Comparison of ENCODE assay signal across 8 cellular contexts in genomic region chr6:81451787-81452186, GRCh38.
DNase-seq lines count a peak whose midpoint lies in the region; ATAC-seq and TF ChIP-seq lines count a peak whose summit lies in the region.

No MANE protein-coding gene starts in this region.

- H3K4me2 ChIP-seq in mammary epithelial cell (ENCODE audit: insufficient read depth, low read depth, low read length): no peak overlapping the region

- H3K4me3 ChIP-seq in mammary epithelial cell (replicated peaks in 1 of 3; ENCODE audit: insufficient read depth in 1 of 3, low read depth in 2 of 3, low read length in 3 of 3): no peak overlapping the region

- no TSS peak for BruUV-seq in mammary epithelial cell (replicated peaks; lab: Mats Ljungman, UMichigan)

- in situ Hi-C loops in Caki2 (cut with HindIII; ENCODE audit: low pct_unique_long_range_greater_than_20kb, low sequenced_read_pairs) (no loop called here), mammary epithelial cell (cut with MboI; ENCODE audit: low sequenced_read_pairs in 2 of 2) (no loop called here)

- no peaks in the 10 kb centered on the region for H4K20me1 ChIP-seq in mammary epithelial cell (ENCODE audit: insufficient read depth, low read length)

- H2AFZ ChIP-seq in mammary epithelial cell (ENCODE audit: low read depth, low read length): no peak overlapping the region

- no peak overlapping the region for H3K9ac ChIP-seq in mammary epithelial cell (ENCODE audit: insufficient read depth, low read length)

- peak; percentile 60 for DNase-seq in Caki2 (ENCODE audit: low read depth)
- DNase-seq in LHCN-M2 (ENCODE audit: low read depth): peak; percentile 79
- DNase-seq in mammary epithelial cell: peak; percentile 18
- DNase-seq in stimulated activated naive CD8-positive, alpha-beta T cell treated with anti-CD3 and anti-CD28 coated beads, Interleukin-15, Interleukin-2, amounts not matched to agents 100 U/mL and 50 U/mL, for 24 hours: no peak
- no peak for DNase-seq in DMS 273 treated with DMSO at 0.1 percent for 48 hours (lab: John Stamatoyannopoulos, UW)
- no peak for DNase-seq in activated effector memory CD4-positive, alpha-beta T cell treated with Interleukin-2 at 50 U/mL for 16 hours
- no peak for DNase-seq in NCI-H1105 (lab: John Stamatoyannopoulos, UW)

- H3K79me2 ChIP-seq in mammary epithelial cell (ENCODE audit: insufficient read depth, low read length): no peaks in the 10 kb centered on the region

- no peaks in the 10 kb centered on the region for H3K4me1 ChIP-seq in mammary epithelial cell (ENCODE audit: insufficient read depth, low read length)

- H3K36me3 ChIP-seq in mammary epithelial cell (ENCODE audit: insufficient read depth, low read length): no peaks in the 10 kb centered on the region

- CTCF ChIA-PET in mammary epithelial cell (lab: Charles Lee; ENCODE audit: low non-redundant PET): no interaction called here

- 6% methylated on average over 2 of the region's 2 CpGs for WGBS in mammary epithelial cell (ENCODE audit: low coverage, missing lambda C conversion rate)

- intact Hi-C loops in mammary epithelial cell (cut with micrococcal nuclease): no loop called here

- H3K9me3 ChIP-seq in mammary epithelial cell (replicated peaks; ENCODE audit: insufficient read depth, low read length): no peaks in the 10 kb centered on the region

- H3K27me3 ChIP-seq in mammary epithelial cell (ENCODE audit: insufficient read depth, low read length): no peaks in the 10 kb centered on the region

- no peak for TF ChIP-seq CTCF in mammary epithelial cell (conservative IDR thresholded peaks at IDR 0.05 in 1 of 2, IDR thresholded peaks at IDR 0.05 in 1 of 2; ENCODE audit: extremely low read depth in 1 of 2, insufficient read depth in 1 of 2, low read depth in 1 of 2, low read length in 2 of 2)

- no peak overlapping the region for H3K27ac ChIP-seq in mammary epithelial cell (ENCODE audit: insufficient read depth, low read depth, low read length)

- peak; percentile 93 for ATAC-seq in GM21390 (IDR thresholded peaks at IDR 0.05; ENCODE audit: unreplicated experiment)
- ATAC-seq in stimulated activated naive CD8-positive, alpha-beta T cell treated with anti-CD3 and anti-CD28 coated beads, Interleukin-15, Interleukin-2, amounts not matched to agents 100 U/mL and 50 U/mL, for 24 hours: peak; percentile 87

- dilution Hi-C loops in mammary epithelial cell (cut with HindIII; ENCODE audit: low sequenced_read_pairs): no loop called here

Comparison
In these comparisons a context has a peak if more than half of its experiments do, and no peak if none do; other contexts are left out.
1. DNase-seq: peak in Caki2 (single experiment), LHCN-M2 (single experiment) and mammary epithelial cell (single experiment); none in stimulated activated naive CD8-positive, alpha-beta T cell treated with anti-CD3 and anti-CD28 coated beads, Interleukin-15, Interleukin-2, amounts not matched to agents 100 U/mL and 50 U/mL, for 24 hours (single experiment), DMS 273 treated with DMSO at 0.1 percent for 48 hours (single experiment), activated effector memory CD4-positive, alpha-beta T cell treated with Interleukin-2 at 50 U/mL for 16 hours (single experiment) and NCI-H1105 (single experiment).